ENCODE assay signal across 28 cellular contexts in genomic region chr10:125468273-125468672, GRCh38.
"Had no signal": no experiment of that assay in that cellular context is flagged by ENCODE, and none has a peak within 500 bp of the region (broad histone marks: within the 10 kb centered on the region; RNA-seq: fewer than 3 reads in every experiment).

No MANE protein-coding gene starts in this region.

- H3K36me3 ChIP-seq: stomach, suprapubic skin, thoracic aorta, thyroid gland, tibial artery, tibial nerve, transverse colon, upper lobe of left lung, upper lobe of right lung, uterus, vagina had no signal

- ATAC-seq: stimulated activated effector memory CD8-positive, alpha-beta T cell treated with anti-CD3 and anti-CD28 coated beads, Interleukin-12 subunit alpha, Interleukin-12 subunit beta, amount 100 ng/mL, for 72 hours; stimulated activated memory B cell treated with anti-CD40 and anti-IgM and Interleukin-4, amounts not matched to agents 10 μg/mL and 1 μg/mL and 100 μg/mL, for 72 hours; stimulated activated naive B cell treated with anti-CD40 and anti-IgM and Interleukin-4, amounts not matched to agents 10 μg/mL and 1 μg/mL and 100 μg/mL, for 72 hours; stimulated activated naive CD8-positive, alpha-beta T cell treated with anti-CD3 and anti-CD28 coated beads, Interleukin-15, amount 100 ng/mL, for 72 hours; stimulated activated naive CD8-positive, alpha-beta T cell treated with anti-CD3 and anti-CD28 coated beads, Interleukin-15, Interleukin-2, amounts not matched to agents 100 U/mL and 50 U/mL, for 24 hours; upper lobe of right lung had no signal

- H3K9me3 Mint-ChIP-seq: stimulated activated effector memory CD8-positive, alpha-beta T cell treated with anti-CD3 and anti-CD28 coated beads, Interleukin-12 subunit alpha, Interleukin-12 subunit beta, amount 100 ng/mL, for 72 hours; stimulated activated memory B cell treated with anti-CD40 and anti-IgM and Interleukin-4, amounts not matched to agents 10 μg/mL and 1 μg/mL and 100 μg/mL, for 72 hours; stimulated activated naive B cell treated with anti-CD40 and anti-IgM and Interleukin-4, amounts not matched to agents 10 μg/mL and 1 μg/mL and 100 μg/mL, for 72 hours; stimulated activated naive CD8-positive, alpha-beta T cell treated with anti-CD3 and anti-CD28 coated beads, Interleukin-15, amount 100 ng/mL, for 72 hours; stimulated activated naive CD8-positive, alpha-beta T cell treated with anti-CD3 and anti-CD28 coated beads, Interleukin-15, Interleukin-2, amounts not matched to agents 100 ng/mL and 50 ng/mL, for 24 hours; type B pancreatic cell had no signal

- H3K4me1 Mint-ChIP-seq: stimulated activated effector memory CD8-positive, alpha-beta T cell treated with anti-CD3 and anti-CD28 coated beads, Interleukin-12 subunit alpha, Interleukin-12 subunit beta, amount 100 ng/mL, for 72 hours; stimulated activated memory B cell treated with anti-CD40 and anti-IgM and Interleukin-4, amounts not matched to agents 10 μg/mL and 1 μg/mL and 100 μg/mL, for 72 hours; stimulated activated naive B cell treated with anti-CD40 and anti-IgM and Interleukin-4, amounts not matched to agents 10 μg/mL and 1 μg/mL and 100 μg/mL, for 72 hours; stimulated activated naive CD8-positive, alpha-beta T cell treated with anti-CD3 and anti-CD28 coated beads, Interleukin-15, amount 100 ng/mL, for 72 hours had no signal

- H3K27ac Mint-ChIP-seq: stimulated activated effector memory CD8-positive, alpha-beta T cell treated with anti-CD3 and anti-CD28 coated beads, Interleukin-12 subunit alpha, Interleukin-12 subunit beta, amount 100 ng/mL, for 72 hours; stimulated activated memory B cell treated with anti-CD40 and anti-IgM and Interleukin-4, amounts not matched to agents 10 μg/mL and 1 μg/mL and 100 μg/mL, for 72 hours; stimulated activated naive B cell treated with anti-CD40 and anti-IgM and Interleukin-4, amounts not matched to agents 10 μg/mL and 1 μg/mL and 100 μg/mL, for 72 hours; stimulated activated naive CD8-positive, alpha-beta T cell treated with anti-CD3 and anti-CD28 coated beads, Interleukin-15, amount 100 ng/mL, for 72 hours; stimulated activated naive CD8-positive, alpha-beta T cell treated with anti-CD3 and anti-CD28 coated beads, Interleukin-15, Interleukin-2, amounts not matched to agents 100 ng/mL and 50 ng/mL, for 24 hours; type B pancreatic cell had no signal

- H3K4me3 Mint-ChIP-seq: stimulated activated effector memory CD8-positive, alpha-beta T cell treated with anti-CD3 and anti-CD28 coated beads, Interleukin-12 subunit alpha, Interleukin-12 subunit beta, amount 100 ng/mL, for 72 hours; stimulated activated memory B cell treated with anti-CD40 and anti-IgM and Interleukin-4, amounts not matched to agents 10 μg/mL and 1 μg/mL and 100 μg/mL, for 72 hours; stimulated activated naive B cell treated with anti-CD40 and anti-IgM and Interleukin-4, amounts not matched to agents 10 μg/mL and 1 μg/mL and 100 μg/mL, for 72 hours; stimulated activated naive CD8-positive, alpha-beta T cell treated with anti-CD3 and anti-CD28 coated beads, Interleukin-15, amount 100 ng/mL, for 72 hours; stimulated activated naive CD8-positive, alpha-beta T cell treated with anti-CD3 and anti-CD28 coated beads, Interleukin-15, Interleukin-2, amounts not matched to agents 100 ng/mL and 50 ng/mL, for 24 hours; type B pancreatic cell had no signal

- H3K27me3 ChIP-seq: stomach, testis, thyroid gland, tibial nerve, upper lobe of left lung, uterus, vagina had no signal

- DNase-seq: stimulated activated CD4-positive, alpha-beta T cell treated with anti-CD3 and anti-CD28 coated beads, Interleukin-2, amount 100 ng/mL, for 48 hours; stimulated activated CD4-positive, alpha-beta T cell treated with anti-CD3 and anti-CD28 coated beads, Interleukin-4, amount 100 ng/mL, for 1 hour; stimulated activated CD4-positive, alpha-beta T cell treated with anti-CD3 and anti-CD28 coated beads, Interleukin-4, amount 100 ng/mL, for 24 hours; stimulated activated CD4-positive, alpha-beta T cell treated with anti-CD3 and anti-CD28 coated beads, Interleukin-4, amount 100 ng/mL, for 4 hours; stimulated activated CD8-positive, alpha-beta memory T cell treated with anti-CD3 and anti-CD28 coated beads, Interleukin-4, amount 100 ng/mL, for 48 hours; stimulated activated naive B cell treated with anti-CD40 and anti-IgM and Interleukin-4, amounts not matched to agents 10 μg/mL and 1 μg/mL and 100 μg/mL, for 72 hours; stimulated activated naive CD4-positive, alpha-beta T cell; stimulated activated naive CD4-positive, alpha-beta T cell treated with Interleukin-2 at 50 U/mL for 16 hours; stimulated activated naive CD8-positive, alpha-beta T cell treated with anti-CD3 and anti-CD28 coated beads, Interleukin-15, amount 100 ng/mL, for 72 hours; stimulated activated naive CD8-positive, alpha-beta T cell treated with anti-CD3 and anti-CD28 coated beads, Interleukin-15, Interleukin-2, amounts not matched to agents 100 U/mL and 50 U/mL, for 24 hours; stomach; substantia nigra; testis; thyroid gland; tibial artery; transverse colon; trophoblast cell; upper lobe of left lung; upper lobe of right lung; uterus had no signal

- H3K9me3 ChIP-seq: stomach, suprapubic skin, testis, thoracic aorta, thyroid gland, tibial artery, tibial nerve, transverse colon, upper lobe of left lung, upper lobe of right lung, uterus, vagina had no signal

- H3K27ac ChIP-seq: stomach, suprapubic skin, testis, thoracic aorta, thyroid gland, tibial artery, tibial nerve, transverse colon, upper lobe of left lung, upper lobe of right lung, uterus, vagina had no signal

- H3K4me3 ChIP-seq: stomach, suprapubic skin, testis, thoracic aorta, thyroid gland, tibial artery, tibial nerve, transverse colon, upper lobe of left lung, upper lobe of right lung, uterus, vagina had no signal

- H3K4me1 ChIP-seq: stomach, suprapubic skin, testis, thyroid gland, tibial artery, tibial nerve, transverse colon, upper lobe of left lung, upper lobe of right lung, uterus, vagina had no signal

- H3K36me3 Mint-ChIP-seq: stimulated activated effector memory CD8-positive, alpha-beta T cell treated with anti-CD3 and anti-CD28 coated beads, Interleukin-12 subunit alpha, Interleukin-12 subunit beta, amount 100 ng/mL, for 72 hours; stimulated activated memory B cell treated with anti-CD40 and anti-IgM and Interleukin-4, amounts not matched to agents 10 μg/mL and 1 μg/mL and 100 μg/mL, for 72 hours; stimulated activated naive B cell treated with anti-CD40 and anti-IgM and Interleukin-4, amounts not matched to agents 10 μg/mL and 1 μg/mL and 100 μg/mL, for 72 hours; type B pancreatic cell had no signal
